ENCODE assay signal across 2 cellular contexts in the genomic region with DNA sequence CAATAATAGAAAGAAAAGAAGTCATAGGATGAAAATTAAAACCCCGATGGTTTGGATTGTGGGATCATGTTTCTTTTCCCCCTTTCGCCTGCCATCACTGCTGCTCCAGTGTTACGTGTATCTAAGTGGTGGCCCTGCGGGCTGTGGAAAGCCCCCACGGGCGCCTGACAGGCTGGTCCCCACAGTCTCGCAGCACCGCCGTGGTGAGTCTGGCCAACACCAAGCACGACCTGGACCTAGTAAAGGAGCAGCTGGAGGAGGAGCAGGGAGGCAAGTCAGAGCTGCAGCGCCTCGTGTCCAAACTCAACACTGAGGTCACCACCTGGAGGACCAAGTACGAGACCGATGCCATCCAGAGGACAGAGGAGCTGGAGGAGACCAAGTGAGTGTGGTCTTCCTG.
TF ChIP-seq lines count a peak whose summit lies in the region.

No MANE protein-coding gene starts in this region.

TF ChIP-seq in IMR-90, 13 proteins besides CTCF, POLR2A, EP300 and RAD21:
- TF ChIP-seq, protein P1, sequence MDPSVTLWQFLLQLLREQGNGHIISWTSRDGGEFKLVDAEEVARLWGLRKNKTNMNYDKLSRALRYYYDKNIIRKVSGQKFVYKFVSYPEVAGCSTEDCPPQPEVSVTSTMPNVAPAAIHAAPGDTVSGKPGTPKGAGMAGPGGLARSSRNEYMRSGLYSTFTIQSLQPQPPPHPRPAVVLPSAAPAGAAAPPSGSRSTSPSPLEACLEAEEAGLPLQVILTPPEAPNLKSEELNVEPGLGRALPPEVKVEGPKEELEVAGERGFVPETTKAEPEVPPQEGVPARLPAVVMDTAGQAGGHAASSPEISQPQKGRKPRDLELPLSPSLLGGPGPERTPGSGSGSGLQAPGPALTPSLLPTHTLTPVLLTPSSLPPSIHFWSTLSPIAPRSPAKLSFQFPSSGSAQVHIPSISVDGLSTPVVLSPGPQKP (IDR thresholded peaks at IDR 0.05; ENCODE audit: borderline replicate concordance, low read depth, low read length): no peak
- TF ChIP-seq CEBPB (IDR thresholded peaks at IDR 0.05; ENCODE audit: low read depth, low read length) (no peak), BHLHE40 (IDR thresholded peaks at IDR 0.05; ENCODE audit: low read depth, low read length) (no peak), MAZ (IDR thresholded peaks at IDR 0.05; ENCODE audit: borderline replicate concordance, low read depth, low read length) (no peak), MAFK (IDR thresholded peaks at IDR 0.05; ENCODE audit: low read depth, low read length) (no peak), SMC3 (IDR thresholded peaks at IDR 0.05; ENCODE audit: low read depth, low read length) (no peak), FOS (IDR thresholded peaks at IDR 0.05; ENCODE audit: low read depth, low read length) (no peak), RFX5 (IDR thresholded peaks at IDR 0.05; ENCODE audit: low read depth, low read length) (no peak)
TF ChIP-seq in IMR-90: peak in this region for 0.

TF ChIP-seq in H1, 55 proteins besides CTCF, POLR2A, EP300 and RAD21:
- no peak for TF ChIP-seq ZNF274 (IDR thresholded peaks at IDR 0.05; ENCODE audit: borderline replicate concordance, extremely low read depth, low read length)
- TF ChIP-seq HDAC2 (IDR thresholded peaks at IDR 0.05; ENCODE audit: borderline replicate concordance in 1 of 2, low read depth in 2 of 2, low read length in 2 of 2): no peak
- no peak for TF ChIP-seq SP2 (IDR thresholded peaks at IDR 0.05; ENCODE audit: low read length)
- no peak for TF ChIP-seq BCL11A (IDR thresholded peaks at IDR 0.05; ENCODE audit: low read depth in 2 of 2, low read length in 2 of 2)
- TF ChIP-seq CHD2 (IDR thresholded peaks at IDR 0.05; ENCODE audit: low read length): no peak
- no peak for TF ChIP-seq SIX5 (IDR thresholded peaks at IDR 0.05; ENCODE audit: low read depth, low read length)
TF ChIP-seq in H1: peak in this region for 0.
